Comparison of ENCODE assay signal across 20 cellular contexts in genomic region chr1:41615981-41616380, GRCh38.
DNase-seq lines count a peak whose midpoint lies in the region; ATAC-seq and TF ChIP-seq lines count a peak whose summit lies in the region.
"Had no signal": no experiment of that assay in that cellular context is flagged by ENCODE, and none has a peak within 500 bp of the region (broad histone marks: within the 10 kb centered on the region; RNA-seq: fewer than 3 reads in every experiment).

No MANE protein-coding gene starts in this region.

- POLR2A ChIA-PET in activated CD4-positive, alpha-beta T cell treated with anti-CD3 and anti-CD28 coated beads for 36 hours (lab: Charles Lee) = no interaction called here
- POLR2A ChIA-PET in HEK293T (lab: Yijun Ruan, JAX) = no interaction called here

- DNase-seq in activated CD4-positive, alpha-beta T cell treated with anti-CD3 and anti-CD28 coated beads for 36 hours = no peak
- DNase-seq in activated CD4-positive, alpha-beta T cell treated with anti-CD3 and anti-CD28 coated beads for 1 hour = no peak
- no peak for DNase-seq in stimulated activated naive CD8-positive, alpha-beta T cell treated with anti-CD3 and anti-CD28 coated beads, Interleukin-15, Interleukin-2, amounts not matched to agents 100 U/mL and 50 U/mL, for 24 hours
- no peak for DNase-seq in glutamatergic neuron
- peak; percentile 22 for DNase-seq in ureter (ENCODE audit: low spot score)
- DNase-seq in osteoblast (ENCODE audit: insufficient read length, low spot score, missing footprints) = no peak
- DNase-seq in HEK293T (ENCODE audit: extremely low spot score) = no peak
- DNase-seq: Calu3; CD8-positive, alpha-beta memory T cell; DMS153; GM23248; H9; KG1; NCI-H1105; NCI-H146; NCI-H524 treated with DMSO at 0.1 percent for 48 hours; OCI-M1 had no signal

- H3K4me3 Mint-ChIP-seq in activated CD4-positive, alpha-beta T cell treated with anti-CD3 and anti-CD28 coated beads for 36 hours = no peak overlapping the region
- H3K4me3 Mint-ChIP-seq in stimulated activated naive CD8-positive, alpha-beta T cell treated with anti-CD3 and anti-CD28 coated beads, Interleukin-15, Interleukin-2, amounts not matched to agents 100 ng/mL and 50 ng/mL, for 24 hours = no peak overlapping the region
- no peak overlapping the region for H3K4me3 Mint-ChIP-seq in glutamatergic neuron (ENCODE audit: unreplicated experiment)
- H3K4me3 Mint-ChIP-seq: CD8-positive, alpha-beta memory T cell; H9 had no signal

- no peaks in the 10 kb centered on the region for H3K27me3 ChIP-seq in osteoblast (ENCODE audit: insufficient read depth, low read length)

- intact Hi-C loops in activated CD4-positive, alpha-beta T cell treated with anti-CD3 and anti-CD28 coated beads for 36 hours (cut with DNase I, micrococcal nuclease) = no loop called here

- no peaks in the 10 kb centered on the region for H3K27me3 Mint-ChIP-seq in activated CD4-positive, alpha-beta T cell treated with anti-CD3 and anti-CD28 coated beads for 36 hours
- H3K27me3 Mint-ChIP-seq in stimulated activated naive CD8-positive, alpha-beta T cell treated with anti-CD3 and anti-CD28 coated beads, Interleukin-15, Interleukin-2, amounts not matched to agents 100 ng/mL and 50 ng/mL, for 24 hours = no peaks in the 10 kb centered on the region
- peaks cover 16% of the 10 kb centered on the region for H3K27me3 Mint-ChIP-seq in glutamatergic neuron (ENCODE audit: unreplicated experiment)
- H3K27me3 Mint-ChIP-seq: CD8-positive, alpha-beta memory T cell had no signal

- H3K36me3 Mint-ChIP-seq in activated CD4-positive, alpha-beta T cell treated with anti-CD3 and anti-CD28 coated beads for 36 hours (ENCODE audit: low read depth) = peaks cover 50% of the 10 kb centered on the region
- H3K36me3 Mint-ChIP-seq in stimulated activated naive CD8-positive, alpha-beta T cell treated with anti-CD3 and anti-CD28 coated beads, Interleukin-15, Interleukin-2, amounts not matched to agents 100 ng/mL and 50 ng/mL, for 24 hours (ENCODE audit: low read depth) = peaks cover 71% of the 10 kb centered on the region
- peaks cover 3% of the 10 kb centered on the region for H3K36me3 Mint-ChIP-seq in glutamatergic neuron (ENCODE audit: unreplicated experiment)

- peaks cover 24% of the 10 kb centered on the region for H3K79me2 ChIP-seq in osteoblast (ENCODE audit: insufficient read depth, low read length)

- no peaks in the 10 kb centered on the region for H3K9me3 Mint-ChIP-seq in activated CD4-positive, alpha-beta T cell treated with anti-CD3 and anti-CD28 coated beads for 36 hours (ENCODE audit: low read depth)
- no peaks in the 10 kb centered on the region for H3K9me3 Mint-ChIP-seq in stimulated activated naive CD8-positive, alpha-beta T cell treated with anti-CD3 and anti-CD28 coated beads, Interleukin-15, Interleukin-2, amounts not matched to agents 100 ng/mL and 50 ng/mL, for 24 hours
- peaks cover 18% of the 10 kb centered on the region for H3K9me3 Mint-ChIP-seq in glutamatergic neuron (ENCODE audit: unreplicated experiment)
- H3K9me3 Mint-ChIP-seq: CD8-positive, alpha-beta memory T cell; H9 had no signal

- H4K20me1 ChIP-seq in osteoblast (ENCODE audit: insufficient read depth, low read length) = peaks cover 2% of the 10 kb centered on the region

- peaks cover 24% of the 10 kb centered on the region for H3K4me1 ChIP-seq in osteoblast (ENCODE audit: insufficient read depth, low read length)

- H3K4me3 ChIP-seq in osteoblast (ENCODE audit: insufficient read depth, low read length) = no peak overlapping the region
- H3K4me3 ChIP-seq: GM23248 had no signal

- H3K4me2 ChIP-seq in osteoblast (ENCODE audit: insufficient read depth, low read length) = no peak overlapping the region

- H3K27ac ChIP-seq in osteoblast (ENCODE audit: low read depth, low read length) = no peak overlapping the region
- H3K27ac ChIP-seq: C4-2B, GM23248, HL-60 had no signal

- no peaks in the 10 kb centered on the region for H3K9me3 ChIP-seq in osteoblast (ENCODE audit: low read depth, low read length)

- TF ChIP-seq CTCF in glutamatergic neuron (IDR thresholded peaks at IDR 0.05; ENCODE audit: partially characterized antibody, unreplicated experiment) (no peak), osteoblast (IDR thresholded peaks at IDR 0.05; ENCODE audit: extremely low read depth, low read depth, low read length) (no peak)

- H3K36me3 ChIP-seq in osteoblast (ENCODE audit: insufficient read depth, low read length) = no peaks in the 10 kb centered on the region

- peaks cover 9% of the 10 kb centered on the region for H3K4me1 Mint-ChIP-seq in activated CD4-positive, alpha-beta T cell treated with anti-CD3 and anti-CD28 coated beads for 36 hours
- peaks cover 20% of the 10 kb centered on the region for H3K4me1 Mint-ChIP-seq in stimulated activated naive CD8-positive, alpha-beta T cell treated with anti-CD3 and anti-CD28 coated beads, Interleukin-15, Interleukin-2, amounts not matched to agents 100 ng/mL and 50 ng/mL, for 24 hours (ENCODE audit: low read depth)
- H3K4me1 Mint-ChIP-seq in glutamatergic neuron (ENCODE audit: low read depth, unreplicated experiment) = peaks cover 49% of the 10 kb centered on the region

- H3K27ac Mint-ChIP-seq in activated CD4-positive, alpha-beta T cell treated with anti-CD3 and anti-CD28 coated beads for 36 hours = peak overlapping the region; percentile 33
- peak overlapping the region; percentile 69 for H3K27ac Mint-ChIP-seq in stimulated activated naive CD8-positive, alpha-beta T cell treated with anti-CD3 and anti-CD28 coated beads, Interleukin-15, Interleukin-2, amounts not matched to agents 100 ng/mL and 50 ng/mL, for 24 hours
- H3K27ac Mint-ChIP-seq in glutamatergic neuron (ENCODE audit: unreplicated experiment) = peak overlapping the region; percentile 28
- H3K27ac Mint-ChIP-seq: H9 had no signal

- H2AFZ ChIP-seq in osteoblast (ENCODE audit: low read length) = no peak overlapping the region
- H2AFZ ChIP-seq: GM23248 had no signal

- no peak for ATAC-seq in activated CD4-positive, alpha-beta T cell treated with anti-CD3 and anti-CD28 coated beads for 36 hours
- no peak for ATAC-seq in stimulated activated naive CD8-positive, alpha-beta T cell treated with anti-CD3 and anti-CD28 coated beads, Interleukin-15, Interleukin-2, amounts not matched to agents 100 U/mL and 50 U/mL, for 24 hours

- CTCF ChIA-PET in activated CD4-positive, alpha-beta T cell treated with anti-CD3 and anti-CD28 coated beads for 36 hours (lab: Charles Lee) = no interaction called here
- CTCF ChIA-PET in HEK293T (lab: Yijun Ruan, JAX) = no interaction called here

TF ChIP-seq in HEK293T, 16 proteins besides CTCF, POLR2A, EP300 and RAD21:
- TF ChIP-seq L3MBTL2 (conservative IDR thresholded peaks at IDR 0.05) (no peak), ARNT (IDR thresholded peaks at IDR 0.05) (no peak), FOXA1 (IDR thresholded peaks at IDR 0.05) (no peak), HDGF (IDR thresholded peaks at IDR 0.05; ENCODE audit: borderline replicate concordance) (no peak), ELF4 (IDR thresholded peaks at IDR 0.05) (no peak), TARDBP (IDR thresholded peaks at IDR 0.05) (no peak), SUZ12 (IDR thresholded peaks at IDR 0.05) (no peak), FOXK2 (IDR thresholded peaks at IDR 0.05) (no peak), LEF1 (IDR thresholded peaks at IDR 0.05; ENCODE audit: borderline replicate concordance) (no peak), ZNF384 (IDR thresholded peaks at IDR 0.05) (no peak), BHLHE40 (IDR thresholded peaks at IDR 0.05; ENCODE audit: borderline replicate concordance) (no peak), NFRKB (IDR thresholded peaks at IDR 0.05) (no peak), SP1 (IDR thresholded peaks at IDR 0.05) (no peak)
